ENCODE assay signal across 8 cellular contexts in genomic region chr19:45442927-45443461, GRCh38. TPM values are rescaled to one million over a fixed set of nuclear protein-coding genes. Genes with fewer than 3 reads are reported as not detected.
A peak's percentile ranks its signal among the peaks of the same experiment; 100 is the strongest.
DNase-seq lines count a peak whose midpoint lies in the region; ATAC-seq and TF ChIP-seq lines count a peak whose summit lies in the region.

No MANE protein-coding gene starts in this region.

- TF ChIP-seq CTCF in lower lobe of right lung (IDR thresholded peaks at IDR 0.05), result no peak

- H3K4me3 ChIP-seq in SK-N-MC (peak overlapping the region; percentile 77), lower lobe of right lung (peak overlapping the region; percentile 45), thymus (ENCODE audit: low read length) (peak overlapping the region; percentile 43)

- H3K4me1 ChIP-seq in lower lobe of right lung (peaks cover 41% of the 10 kb centered on the region), thymus (ENCODE audit: control insufficient read depth, insufficient read depth, low read length) (peaks cover 18% of the 10 kb centered on the region)

- 3% methylated on average over 14 of the region's 14 CpGs for WGBS in thymus

- H3K9ac ChIP-seq in SK-N-MC (ENCODE audit: insufficient read length), result peak overlapping the region; percentile 33

- ATAC-seq in lower lobe of right lung (peak; percentile 3 to 29), GM21737 (IDR thresholded peaks at IDR 0.05; ENCODE audit: unreplicated experiment) (no peak), GM18870 (IDR thresholded peaks at IDR 0.05; ENCODE audit: unreplicated experiment) (no peak)

- H3K27me3 ChIP-seq in lower lobe of right lung (ENCODE audit: low read depth), result no peaks in the 10 kb centered on the region
- H3K27me3 ChIP-seq in thymus (ENCODE audit: control insufficient read depth, insufficient read depth), result peaks cover 25% of the 10 kb centered on the region

- H3K27ac ChIP-seq in SK-N-MC, result no peak overlapping the region
- H3K27ac ChIP-seq in lower lobe of right lung, result peak overlapping the region; percentile 93
- peak overlapping the region; percentile 31 for H3K27ac ChIP-seq in thymus (ENCODE audit: low read depth)

- peak; percentile 15 to 56 (median 32) for DNase-seq in stimulated activated naive CD4-positive, alpha-beta T cell (lab: John Stamatoyannopoulos, UW)
- no peak for DNase-seq in stimulated activated naive CD4-positive, alpha-beta T cell treated with Interleukin-2 at 50 U/mL for 16 hours (lab: John Stamatoyannopoulos, UW)
- DNase-seq in SK-N-MC (ENCODE audit: low read depth, low spot score) (no peak), dermis blood vessel endothelial cell (peak; percentile 51), lower lobe of right lung (peak; percentile 84)

- H3K9me3 ChIP-seq in SK-N-MC (ENCODE audit: low read depth, low read length) (no peaks in the 10 kb centered on the region), lower lobe of right lung (no peaks in the 10 kb centered on the region), thymus (ENCODE audit: control insufficient read depth) (no peaks in the 10 kb centered on the region)

- intact Hi-C loops in lower lobe of right lung (cut with DNase I), result no loop called here

- no peaks in the 10 kb centered on the region for H3K36me3 ChIP-seq in SK-N-MC (ENCODE audit: insufficient read depth, low read length)
- H3K36me3 ChIP-seq in lower lobe of right lung, result no peaks in the 10 kb centered on the region
- H3K36me3 ChIP-seq in thymus (ENCODE audit: control insufficient read depth, insufficient read depth), result no peaks in the 10 kb centered on the region

RNA-seq across cellular contexts. Expression of gene ERCC1, which starts 19.3 kb away (rescaled TPM):
- total RNA-seq in dermis blood vessel endothelial cell (56.5 and 63.1 TPM in 2 replicates), lower lobe of right lung (41.6 TPM)
- polyA plus RNA-seq in thymus, result 42.6 TPM

RNA-seq across cellular contexts. Expression of gene FOSB, which starts 24.8 kb away (rescaled TPM):
- total RNA-seq in dermis blood vessel endothelial cell (0.65 and 23.8 TPM in 2 replicates), lower lobe of right lung (18.0 TPM)
- 7.1 TPM for polyA plus RNA-seq in thymus

RNA-seq across cellular contexts. Expression of gene POLR1G, which starts 36.5 kb away (rescaled TPM):
- total RNA-seq in dermis blood vessel endothelial cell (9.5 and 15.2 TPM in 2 replicates), lower lobe of right lung (4.5 TPM)
- 1.8 TPM for polyA plus RNA-seq in thymus

RNA-seq across cellular contexts. Expression of gene PPP1R13L, which starts 38.1 kb away (rescaled TPM):
- 10.9 and 21.0 TPM in 2 replicates for total RNA-seq in dermis blood vessel endothelial cell
- 43.8 TPM for total RNA-seq in lower lobe of right lung
- 41.6 TPM for polyA plus RNA-seq in thymus

RNA-seq across cellular contexts. Expression of gene RTN2, which starts 53.9 kb away (rescaled TPM):
- total RNA-seq in dermis blood vessel endothelial cell (9.0 and 10.2 TPM in 2 replicates), lower lobe of right lung (16.2 TPM)
- polyA plus RNA-seq in thymus, result 5.0 TPM

Comparison
In these comparisons a context has a peak if more than half of its experiments do, and no peak if none do; other contexts are left out.
1. DNase-seq: peak in stimulated activated naive CD4-positive, alpha-beta T cell (6 of 6), dermis blood vessel endothelial cell (single experiment) and lower lobe of right lung (single experiment); none in stimulated activated naive CD4-positive, alpha-beta T cell treated with Interleukin-2 at 50 U/mL for 16 hours (single experiment) and SK-N-MC (single experiment).
2. ATAC-seq: peak in lower lobe of right lung (2 of 2); none in GM21737 (single experiment) and GM18870 (single experiment).
3. Peak in every context shown above with its lines, with median percentiles within 50 percentile points of each other: H3K4me3 ChIP-seq.